Comparison of ENCODE assay signal across 15 cellular contexts in the genomic region with DNA sequence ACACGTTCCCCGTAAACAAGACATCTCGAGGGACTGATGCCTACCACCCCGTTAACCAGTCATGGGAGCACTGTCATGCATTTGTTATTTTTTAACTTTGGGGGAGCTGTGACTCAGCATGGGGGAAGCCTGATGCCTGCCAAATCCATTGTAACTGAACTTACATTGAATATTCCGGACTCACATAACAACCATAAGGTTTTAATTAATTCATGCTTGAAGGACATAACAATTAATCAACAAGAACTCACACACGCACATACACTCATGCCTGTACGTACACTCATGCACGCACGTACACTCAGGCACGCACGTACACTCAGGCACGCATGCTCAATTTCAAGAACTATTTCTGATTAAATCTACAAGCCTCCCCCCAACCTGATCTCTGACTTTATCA.
DNase-seq lines count a peak whose midpoint lies in the region; TF ChIP-seq lines count a peak whose summit lies in the region.
"Had no signal": no experiment of that assay in that cellular context is flagged by ENCODE, and none has a peak within 500 bp of the region (broad histone marks: within the 10 kb centered on the region; RNA-seq: fewer than 3 reads in every experiment).

No MANE protein-coding gene starts in this region.

- no peaks in the 10 kb centered on the region for H3K27me3 ChIP-seq in H7 (ENCODE audit: control insufficient read depth, insufficient read depth, low read length)
- H3K27me3 ChIP-seq: BLaER1 treated with 17β-estradiol and CSF1 and Interleukin-3, amounts not matched to agents 10 nM and 100 nM had no signal

- intact Hi-C loops in posterior vena cava (cut with DNase I): no loop called here

- H3K4me3 ChIP-seq in AG10803 (ENCODE audit: low read length): no peak overlapping the region
- H3K4me3 ChIP-seq in H7 (ENCODE audit: insufficient read depth, low read depth, low read length): no peak overlapping the region
- H3K4me3 ChIP-seq: A549; BLaER1 treated with 17β-estradiol and CSF1 and Interleukin-3, amounts not matched to agents 10 nM and 100 nM; HAP-1 had no signal

- no peaks in the 10 kb centered on the region for H3K36me3 ChIP-seq in H7 (replicated peaks; ENCODE audit: control insufficient read depth, insufficient read depth, low read length)
- H3K36me3 ChIP-seq: BLaER1 treated with 17β-estradiol and CSF1 and Interleukin-3, amounts not matched to agents 10 nM and 100 nM; HAP-1 had no signal

- DNase-seq in AG10803 (ENCODE audit: low read depth): peak; percentile 43
- peak; percentile 23 for DNase-seq in GM04503 (ENCODE audit: low read depth)
- DNase-seq in RPMI7951 (ENCODE audit: low read depth): peak; percentile 47
- peak; percentile 82 for DNase-seq in fibroblast of gingiva (ENCODE audit: low read depth)
- DNase-seq in posterior vena cava (ENCODE audit: low spot score): no peak
- no peak for DNase-seq in NCI-H510A treated with DMSO at 0.1 percent for 48 hours (lab: John Stamatoyannopoulos, UW)
- no peak for DNase-seq in activated CD4-positive, CD25-positive, alpha-beta regulatory T cell treated with anti-CD3 and anti-CD28 coated beads, Interleukin-2, amount 50 U/mL, for 72 hours
- DNase-seq in H7: no peak
- DNase-seq: CD8-positive, alpha-beta T cell; DMS 273 treated with DMSO at 0.1 percent for 48 hours; DMS53; DND-41 had no signal

- TF ChIP-seq CTCF in AG10803 (conservative IDR thresholded peaks at IDR 0.05; ENCODE audit: low read length): no peak

Comparison
In these comparisons a context has a peak if more than half of its experiments do, and no peak if none do; other contexts are left out.
1. DNase-seq: peak in AG10803 (single experiment), GM04503 (single experiment), RPMI7951 (single experiment) and fibroblast of gingiva (single experiment); none in posterior vena cava (single experiment), NCI-H510A treated with DMSO at 0.1 percent for 48 hours (single experiment), activated CD4-positive, CD25-positive, alpha-beta regulatory T cell treated with anti-CD3 and anti-CD28 coated beads, Interleukin-2, amount 50 U/mL, for 72 hours (single experiment) and H7 (single experiment).